Comparison of ENCODE assay signal across 11 cellular contexts in the genomic region with DNA sequence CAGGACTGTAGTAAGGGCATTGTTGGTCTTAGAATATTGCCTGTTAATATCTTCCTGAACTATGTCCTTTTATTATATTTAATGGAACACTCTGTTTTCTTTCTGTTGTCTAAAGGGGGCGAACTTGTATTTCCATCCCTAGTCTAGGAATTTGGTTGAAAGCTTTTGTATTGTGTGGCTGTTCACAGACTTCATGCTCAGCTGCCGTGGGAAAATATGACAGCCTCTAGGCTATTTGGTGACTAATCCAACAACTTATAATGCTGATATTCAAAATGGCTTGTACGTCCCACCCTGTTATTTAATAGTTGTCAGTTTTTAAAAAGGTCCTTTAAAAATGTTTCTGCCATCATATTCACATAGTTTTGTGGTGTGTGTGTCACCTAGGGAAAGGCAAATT.
A peak's percentile ranks its signal among the peaks of the same experiment; 100 is the strongest.
DNase-seq lines count a peak whose midpoint lies in the region; ATAC-seq and TF ChIP-seq lines count a peak whose summit lies in the region.
"Had no signal": no experiment of that assay in that cellular context is flagged by ENCODE, and none has a peak within 500 bp of the region (broad histone marks: within the 10 kb centered on the region; RNA-seq: fewer than 3 reads in every experiment).

No MANE protein-coding gene starts in this region.

- peaks cover 27% of the 10 kb centered on the region for H3K36me3 Mint-ChIP-seq in activated naive CD8-positive, alpha-beta T cell treated with anti-CD3 and anti-CD28 coated beads for 36 hours

- H3K9me3 ChIP-seq in AG04450 (ENCODE audit: control insufficient read depth, insufficient read depth, low read length) = no peaks in the 10 kb centered on the region
- H3K9me3 ChIP-seq in lower lobe of right lung = no peaks in the 10 kb centered on the region

- H3K27ac Mint-ChIP-seq in activated naive CD8-positive, alpha-beta T cell treated with anti-CD3 and anti-CD28 coated beads for 36 hours = no peak overlapping the region

- no peak overlapping the region for H3K4me3 Mint-ChIP-seq in activated naive CD8-positive, alpha-beta T cell treated with anti-CD3 and anti-CD28 coated beads for 36 hours

- no peaks in the 10 kb centered on the region for H3K9me3 Mint-ChIP-seq in activated naive CD8-positive, alpha-beta T cell treated with anti-CD3 and anti-CD28 coated beads for 36 hours

- POLR2A ChIA-PET in AG04450 (lab: Yijun Ruan, JAX) = no interaction called here

- peaks cover 36% of the 10 kb centered on the region for H3K36me3 ChIP-seq in lower lobe of right lung

- CTCF ChIA-PET in AG04450 (lab: Charles Lee) = interaction anchor here (0.7 to 1.9 kb wide), 5 partner anchors 9 to 106 kb away, joined by 4 to 8 read pairs (median 6); no protein-coding TSS in a partner anchor

- ATAC-seq in lower lobe of right lung (no peak), HG02885 (IDR thresholded peaks at IDR 0.05; ENCODE audit: poor library complexity, unreplicated experiment) (no peak)

- H3K4me3 ChIP-seq in AG04450 (ENCODE audit: low read depth, low read length) (no peak overlapping the region), choroid plexus epithelial cell (ENCODE audit: low read depth, low read length) (no peak overlapping the region), lower lobe of right lung (no peak overlapping the region)

- H3K27me3 Mint-ChIP-seq in activated naive CD8-positive, alpha-beta T cell treated with anti-CD3 and anti-CD28 coated beads for 36 hours = no peaks in the 10 kb centered on the region

- H3K27me3 ChIP-seq in AG04450 (ENCODE audit: control insufficient read depth, insufficient read depth, low read length) (no peaks in the 10 kb centered on the region), lower lobe of right lung (ENCODE audit: low read depth) (no peaks in the 10 kb centered on the region)

- peak; percentile 42 for TF ChIP-seq CTCF in AG04450 (IDR thresholded peaks at IDR 0.05; ENCODE audit: low read depth, low read length)
- TF ChIP-seq CTCF in choroid plexus epithelial cell (conservative IDR thresholded peaks at IDR 0.05; ENCODE audit: low read depth, low read length) = peak; percentile 45
- no peak for TF ChIP-seq CTCF in lower lobe of right lung (IDR thresholded peaks at IDR 0.05)

- H3K27ac ChIP-seq in AG04450 (ENCODE audit: low read depth, low read length) = no peak overlapping the region
- H3K27ac ChIP-seq in lower lobe of right lung = peak overlapping the region; percentile 13

- DNase-seq in AG04450 (ENCODE audit: low read depth, low spot score) (no peak), LHCN-M2 (ENCODE audit: low read depth) (peak; percentile 90), choroid plexus epithelial cell (ENCODE audit: low read depth) (peak; percentile 84), lower lobe of right lung (no peak), iPS-NIHi7 (ENCODE audit: extremely low spot score) (no peak), cerebellar nuclear complex (lab: John Stamatoyannopoulos, UW) (no peak)
- DNase-seq in activated naive CD8-positive, alpha-beta T cell treated with anti-CD3 and anti-CD28 coated beads for 36 hours = no peak
- DNase-seq: glutamatergic neuron; NCI-H1436; stimulated activated CD4-positive, alpha-beta T cell treated with anti-CD3 and anti-CD28 coated beads, Interleukin-4, amount 100 ng/mL, for 4 hours had no signal

- peaks cover 66% of the 10 kb centered on the region for H3K4me1 ChIP-seq in lower lobe of right lung

- peaks cover 44% of the 10 kb centered on the region for H3K4me1 Mint-ChIP-seq in activated naive CD8-positive, alpha-beta T cell treated with anti-CD3 and anti-CD28 coated beads for 36 hours

- intact Hi-C loops in lower lobe of right lung (cut with DNase I) = no loop called here

Comparison
In these comparisons a context has a peak if more than half of its experiments do, and no peak if none do; other contexts are left out.
1. DNase-seq: peak in LHCN-M2 (single experiment) and choroid plexus epithelial cell (single experiment); none in AG04450 (single experiment), lower lobe of right lung (single experiment), activated naive CD8-positive, alpha-beta T cell treated with anti-CD3 and anti-CD28 coated beads for 36 hours (single experiment), iPS-NIHi7 (single experiment) and cerebellar nuclear complex (0 of 2).